Comparison of ENCODE assay signal across 1 cellular context in the genomic region with DNA sequence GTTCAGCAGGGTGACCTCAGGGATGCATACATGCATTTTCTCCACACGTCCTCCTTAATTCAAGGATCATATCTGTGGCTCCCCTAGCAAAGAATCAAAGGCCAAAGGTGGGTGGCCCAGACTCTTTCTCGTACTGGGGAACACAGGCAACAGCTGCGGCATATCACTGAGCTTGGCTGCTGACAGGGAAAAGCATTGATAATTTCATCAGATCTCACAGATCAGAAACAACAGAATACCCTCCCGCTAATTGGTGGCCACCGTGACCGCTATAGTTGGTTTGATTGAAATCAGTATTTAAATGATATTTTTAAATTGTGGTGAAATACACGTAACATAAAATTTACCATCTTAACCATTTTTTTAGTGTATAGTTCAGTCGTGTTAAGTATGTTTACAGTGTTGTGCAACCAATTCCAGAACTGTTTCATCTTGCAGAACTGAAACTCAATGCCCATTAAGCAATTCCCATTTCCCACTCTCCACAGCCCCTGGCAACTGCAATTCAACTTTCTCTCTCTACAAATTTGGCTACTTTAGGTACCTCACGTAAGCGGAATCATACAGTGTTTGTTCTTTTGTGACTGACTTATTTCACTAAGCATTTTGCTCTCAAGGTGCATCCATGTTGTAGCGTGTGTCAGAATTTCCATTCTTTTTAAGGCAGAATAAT.
TF ChIP-seq lines count a peak whose summit lies in the region.

No MANE protein-coding gene starts in this region.

TF ChIP-seq in HepG2, 621 proteins besides CTCF, POLR2A, EP300 and RAD21 (continues in another document):
- TF ChIP-seq SOX6 (IDR thresholded peaks at IDR 0.05) (no peak), SOX6 (CRISPR knock-in tag; IDR thresholded peaks at IDR 0.05) (peak; percentile 67), SIX1 (CRISPR knock-in tag; IDR thresholded peaks at IDR 0.05; ENCODE audit: borderline replicate concordance) (peak; percentile 92), ZNF383 (CRISPR knock-in tag; IDR thresholded peaks at IDR 0.05; ENCODE audit: borderline replicate concordance) (no peak), TGIF2 (CRISPR knock-in tag; IDR thresholded peaks at IDR 0.05) (0 out of 2 replicates have a peak, but pooled peaks have one; percentile 10), ZNF792 (CRISPR knock-in tag; IDR thresholded peaks at IDR 0.05) (0 out of 2 replicates have a peak, but pooled peaks have one; percentile 48), TCF7 (IDR thresholded peaks at IDR 0.05; ENCODE audit: low read depth) (peak; percentile 87), NR2F6 (IDR thresholded peaks at IDR 0.05) (peak; percentile 22; the same call in 1 of the 2 replicates), NR2F6 (CRISPR knock-in tag; IDR thresholded peaks at IDR 0.05) (peak; percentile 51; the same call in 1 of the 2 replicates), HNRNPK (IDR thresholded peaks at IDR 0.05; ENCODE audit: low read depth, low read length, poor library complexity, severe bottlenecking) (no peak), NFIC (IDR thresholded peaks at IDR 0.05; ENCODE audit: low read length) (peak; percentile 71; the same call in 1 of the 2 replicates), SOX5 (CRISPR knock-in tag; IDR thresholded peaks at IDR 0.05; ENCODE audit: borderline replicate concordance) (peak; percentile 69; the same call in 1 of the 2 replicates), ERF (CRISPR knock-in tag; IDR thresholded peaks at IDR 0.05) (0 out of 2 replicates have a peak, but pooled peaks have one; percentile 47), PAXIP1 (CRISPR knock-in tag; conservative IDR thresholded peaks at IDR 0.05) (peak; percentile 39; the same call in 1 of the 2 replicates), ZSCAN30 (CRISPR knock-in tag; IDR thresholded peaks at IDR 0.05) (no peak), ZNF280D (CRISPR knock-in tag; IDR thresholded peaks at IDR 0.05) (peak; percentile 79; the same call in 1 of the 2 replicates), ARID5B (CRISPR knock-in tag; IDR thresholded peaks at IDR 0.05) (peak; percentile 95), IKZF5 (CRISPR knock-in tag; IDR thresholded peaks at IDR 0.05) (0 out of 2 replicates have a peak, but pooled peaks have one; percentile 33), FOXA1 (IDR thresholded peaks at IDR 0.05) (no peak), FOXA1 (CRISPR knock-in tag; IDR thresholded peaks at IDR 0.05) (peak; percentile 86), THAP11 (CRISPR knock-in tag; IDR thresholded peaks at IDR 0.05) (peak; percentile 51; the same call in 1 of the 2 replicates), ZNF644 (CRISPR knock-in tag; IDR thresholded peaks at IDR 0.05; ENCODE audit: low read depth) (peak; percentile 92), ZBTB7B (CRISPR knock-in tag; IDR thresholded peaks at IDR 0.05) (0 out of 2 replicates have a peak, but pooled peaks have one; percentile 25), MIER3 (CRISPR knock-in tag; IDR thresholded peaks at IDR 0.05; ENCODE audit: borderline replicate concordance) (peak; percentile 36; the same call in 1 of the 2 replicates), ZNF614 (CRISPR knock-in tag; IDR thresholded peaks at IDR 0.05; ENCODE audit: borderline replicate concordance) (peak; percentile 20; the same call in 1 of the 2 replicates), GFI1 (CRISPR knock-in tag; IDR thresholded peaks at IDR 0.05; ENCODE audit: borderline replicate concordance) (no peak), RNF2 (conservative IDR thresholded peaks at IDR 0.05; ENCODE audit: low read depth) (no peak), EHMT2 (IDR thresholded peaks at IDR 0.05; ENCODE audit: borderline replicate concordance, low read depth, low read length) (0 out of 2 replicates have a peak, but pooled peaks have one; percentile 48), HNF4G (IDR thresholded peaks at IDR 0.05; ENCODE audit: borderline replicate concordance, low read depth, low read length) (0 out of 2 replicates have a peak, but pooled peaks have one; percentile 26), HNF4G (CRISPR knock-in tag; IDR thresholded peaks at IDR 0.05; ENCODE audit: borderline replicate concordance, low read depth) (no peak), CEBPB (IDR thresholded peaks at IDR 0.05; ENCODE audit: borderline replicate concordance, low read depth, low read length) (peak; percentile 99), ZNF746 (CRISPR knock-in tag; IDR thresholded peaks at IDR 0.05) (no peak), FOXK1 (CRISPR knock-in tag; IDR thresholded peaks at IDR 0.05; ENCODE audit: borderline replicate concordance, low read depth) (peak; percentile 56; the same call in 1 of the 2 replicates), KMT2A (CRISPR knock-in tag; IDR thresholded peaks at IDR 0.05) (no peak), RXRB (CRISPR knock-in tag; IDR thresholded peaks at IDR 0.05; ENCODE audit: borderline replicate concordance) (peak; percentile 61), POLR2AphosphoS5 (IDR thresholded peaks at IDR 0.05; ENCODE audit: low read depth, low read length) (no peak), ZMYM4 (CRISPR knock-in tag; IDR thresholded peaks at IDR 0.05) (peak; percentile 44; the same call in 1 of the 2 replicates)
- TF ChIP-seq, protein P1, sequence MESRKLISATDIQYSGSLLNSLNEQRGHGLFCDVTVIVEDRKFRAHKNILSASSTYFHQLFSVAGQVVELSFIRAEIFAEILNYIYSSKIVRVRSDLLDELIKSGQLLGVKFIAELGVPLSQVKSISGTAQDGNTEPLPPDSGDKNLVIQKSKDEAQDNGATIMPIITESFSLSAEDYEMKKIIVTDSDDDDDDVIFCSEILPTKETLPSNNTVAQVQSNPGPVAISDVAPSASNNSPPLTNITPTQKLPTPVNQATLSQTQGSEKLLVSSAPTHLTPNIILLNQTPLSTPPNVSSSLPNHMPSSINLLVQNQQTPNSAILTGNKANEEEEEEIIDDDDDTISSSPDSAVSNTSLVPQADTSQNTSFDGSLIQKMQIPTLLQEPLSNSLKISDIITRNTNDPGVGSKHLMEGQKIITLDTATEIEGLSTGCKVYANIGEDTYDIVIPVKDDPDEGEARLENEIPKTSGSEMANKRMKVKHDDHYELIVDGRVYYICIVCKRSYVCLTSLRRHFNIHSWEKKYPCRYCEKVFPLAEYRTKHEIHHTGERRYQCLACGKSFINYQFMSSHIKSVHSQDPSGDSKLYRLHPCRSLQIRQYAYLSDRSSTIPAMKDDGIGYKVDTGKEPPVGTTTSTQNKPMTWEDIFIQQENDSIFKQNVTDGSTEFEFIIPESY (CRISPR knock-in tag; IDR thresholded peaks at IDR 0.05): 0 out of 2 replicates have a peak, but pooled peaks have one; percentile 18
- TF ChIP-seq, protein P2, sequence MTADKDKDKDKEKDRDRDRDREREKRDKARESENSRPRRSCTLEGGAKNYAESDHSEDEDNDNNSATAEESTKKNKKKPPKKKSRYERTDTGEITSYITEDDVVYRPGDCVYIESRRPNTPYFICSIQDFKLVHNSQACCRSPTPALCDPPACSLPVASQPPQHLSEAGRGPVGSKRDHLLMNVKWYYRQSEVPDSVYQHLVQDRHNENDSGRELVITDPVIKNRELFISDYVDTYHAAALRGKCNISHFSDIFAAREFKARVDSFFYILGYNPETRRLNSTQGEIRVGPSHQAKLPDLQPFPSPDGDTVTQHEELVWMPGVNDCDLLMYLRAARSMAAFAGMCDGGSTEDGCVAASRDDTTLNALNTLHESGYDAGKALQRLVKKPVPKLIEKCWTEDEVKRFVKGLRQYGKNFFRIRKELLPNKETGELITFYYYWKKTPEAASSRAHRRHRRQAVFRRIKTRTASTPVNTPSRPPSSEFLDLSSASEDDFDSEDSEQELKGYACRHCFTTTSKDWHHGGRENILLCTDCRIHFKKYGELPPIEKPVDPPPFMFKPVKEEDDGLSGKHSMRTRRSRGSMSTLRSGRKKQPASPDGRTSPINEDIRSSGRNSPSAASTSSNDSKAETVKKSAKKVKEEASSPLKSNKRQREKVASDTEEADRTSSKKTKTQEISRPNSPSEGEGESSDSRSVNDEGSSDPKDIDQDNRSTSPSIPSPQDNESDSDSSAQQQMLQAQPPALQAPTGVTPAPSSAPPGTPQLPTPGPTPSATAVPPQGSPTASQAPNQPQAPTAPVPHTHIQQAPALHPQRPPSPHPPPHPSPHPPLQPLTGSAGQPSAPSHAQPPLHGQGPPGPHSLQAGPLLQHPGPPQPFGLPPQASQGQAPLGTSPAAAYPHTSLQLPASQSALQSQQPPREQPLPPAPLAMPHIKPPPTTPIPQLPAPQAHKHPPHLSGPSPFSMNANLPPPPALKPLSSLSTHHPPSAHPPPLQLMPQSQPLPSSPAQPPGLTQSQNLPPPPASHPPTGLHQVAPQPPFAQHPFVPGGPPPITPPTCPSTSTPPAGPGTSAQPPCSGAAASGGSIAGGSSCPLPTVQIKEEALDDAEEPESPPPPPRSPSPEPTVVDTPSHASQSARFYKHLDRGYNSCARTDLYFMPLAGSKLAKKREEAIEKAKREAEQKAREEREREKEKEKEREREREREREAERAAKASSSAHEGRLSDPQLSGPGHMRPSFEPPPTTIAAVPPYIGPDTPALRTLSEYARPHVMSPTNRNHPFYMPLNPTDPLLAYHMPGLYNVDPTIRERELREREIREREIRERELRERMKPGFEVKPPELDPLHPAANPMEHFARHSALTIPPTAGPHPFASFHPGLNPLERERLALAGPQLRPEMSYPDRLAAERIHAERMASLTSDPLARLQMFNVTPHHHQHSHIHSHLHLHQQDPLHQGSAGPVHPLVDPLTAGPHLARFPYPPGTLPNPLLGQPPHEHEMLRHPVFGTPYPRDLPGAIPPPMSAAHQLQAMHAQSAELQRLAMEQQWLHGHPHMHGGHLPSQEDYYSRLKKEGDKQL (CRISPR knock-in tag; IDR thresholded peaks at IDR 0.05; ENCODE audit: low read depth): no peak
